Comparison of ENCODE assay signal across 7 cellular contexts in genomic region chr1:186482661-186483255, GRCh38. TPM values are rescaled to one million over a fixed set of nuclear protein-coding genes. Genes with fewer than 3 reads are reported as not detected.
A peak's percentile ranks its signal among the peaks of the same experiment; 100 is the strongest.
DNase-seq lines count a peak whose midpoint lies in the region; ATAC-seq and TF ChIP-seq lines count a peak whose summit lies in the region.

No MANE protein-coding gene starts in this region.

- peak; percentile 79 for ATAC-seq in GM21825 (IDR thresholded peaks at IDR 0.05; ENCODE audit: unreplicated experiment)

- DNase-seq in GM12865 (ENCODE audit: low read depth) = peak; percentile 75
- peak; percentile 57 for DNase-seq in LHCN-M2 (ENCODE audit: low read depth)
- DNase-seq in SK-MEL-5 (ENCODE audit: low read depth, low spot score) = peak; percentile 71
- DNase-seq in astrocyte of the cerebellum (ENCODE audit: low read depth) = peak; percentile 60
- DNase-seq in iPS DF 19.7 (ENCODE audit: low read depth, low spot score) = peak; percentile 12
- peak; percentile 30 for DNase-seq in stimulated activated CD4-positive, alpha-beta T cell treated with anti-CD3 and anti-CD28 coated beads, Interleukin-12 subunit alpha, Interleukin-12 subunit beta, amount 100 ng/mL, for 4 hours

- in situ Hi-C loops in SK-MEL-5 (cut with HindIII; ENCODE audit: low pct_unique_long_range_greater_than_20kb, low sequenced_read_pairs) = no loop called here
- in situ Hi-C loops in astrocyte of the cerebellum (cut with HindIII; ENCODE audit: low sequenced_read_pairs) = loop anchor here (25.0 kb wide), 1 partner anchor 505 kb away; no protein-coding TSS in a partner anchor

- peak; percentile 90 for TF ChIP-seq CTCF in GM12865 (IDR thresholded peaks at IDR 0.05; ENCODE audit: insufficient read depth, low read depth, low read length, missing control alignments)
- peak; percentile 96 for TF ChIP-seq CTCF in astrocyte of the cerebellum (IDR thresholded peaks at IDR 0.05; ENCODE audit: low read depth, low read length, missing control alignments)

- H3K4me3 ChIP-seq in GM12865 (ENCODE audit: low read depth, low read length) (no peak overlapping the region), astrocyte of the cerebellum (ENCODE audit: low read depth, low read length) (no peak overlapping the region)

RNA-seq across cellular contexts. Expression of gene PDC, which starts 21.8 kb away (rescaled TPM):
- not detected in 2 replicates for total RNA-seq in LHCN-M2 (2014; rRNA removed)
- polyA plus RNA-seq in LHCN-M2 (2012) = not detected
- total RNA-seq in SK-MEL-5 (2014; rRNA removed; shearing (Covaris generic)) = not detected in 2 replicates
- not detected in 2 replicates for polyA plus RNA-seq in SK-MEL-5 (2015; cell fraction: cytosol; rRNA removed)
- not detected in 2 replicates for polyA plus RNA-seq in SK-MEL-5 (2015; cell fraction: nucleus; rRNA removed)

Comparison
In these comparisons a context has a peak if more than half of its experiments do, and no peak if none do; other contexts are left out.
1. DNase-seq: peak in every context shown above with its lines; median percentile 75 in GM12865; 71 in SK-MEL-5; 60 in astrocyte of the cerebellum; 57 in LHCN-M2; 30 in stimulated activated CD4-positive, alpha-beta T cell treated with anti-CD3 and anti-CD28 coated beads, Interleukin-12 subunit alpha, Interleukin-12 subunit beta, amount 100 ng/mL, for 4 hours; 12 in iPS DF 19.7.